In the genomic region with DNA sequence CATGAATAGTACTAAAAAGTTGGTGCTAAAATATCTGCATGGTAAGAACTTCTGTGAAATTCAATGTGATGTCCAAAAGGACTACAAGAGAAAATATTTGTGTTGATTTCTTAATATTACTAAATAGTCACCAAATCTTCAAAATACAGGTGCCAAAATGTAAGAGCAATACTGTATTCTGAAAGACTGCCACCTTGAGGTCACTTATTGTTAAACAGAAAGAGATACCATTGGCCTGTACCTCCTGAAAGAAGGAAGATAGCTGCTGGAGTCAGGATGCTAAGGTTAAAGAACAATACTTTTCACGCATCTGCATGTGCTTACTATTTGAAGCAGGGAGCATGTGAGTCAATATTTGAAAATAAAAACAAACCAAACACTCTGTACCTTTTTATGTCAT, we compare ENCODE assay signal across 10 cellular contexts.
A peak's percentile ranks its signal among the peaks of the same experiment; 100 is the strongest.
DNase-seq lines count a peak whose midpoint lies in the region; ATAC-seq and TF ChIP-seq lines count a peak whose summit lies in the region.
"Had no signal": no experiment of that assay in that cellular context is flagged by ENCODE, and none has a peak within 500 bp of the region (broad histone marks: within the 10 kb centered on the region; RNA-seq: fewer than 3 reads in every experiment).

No MANE protein-coding gene starts in this region.

- no peaks in the 10 kb centered on the region for H3K4me1 Mint-ChIP-seq in activated T-cell treated with anti-CD3 and anti-CD28 coated beads, Interleukin-2, amount 50 U/mL, for 24 hours (ENCODE audit: low read depth)
- no peaks in the 10 kb centered on the region for H3K4me1 Mint-ChIP-seq in effector memory CD8-positive, alpha-beta T cell (ENCODE audit: low read depth in 2 of 2)
- H3K4me1 Mint-ChIP-seq: IgD-negative memory B cell had no signal

- H3K4me1 ChIP-seq in GM23248 (ENCODE audit: insufficient read depth) (no peaks in the 10 kb centered on the region), PC-3 (ENCODE audit: insufficient read depth, low read length) (no peaks in the 10 kb centered on the region), hepatocyte (ENCODE audit: insufficient read depth) (no peaks in the 10 kb centered on the region)
- H3K4me1 ChIP-seq: SJSA1 had no signal

- CTCF ChIA-PET in PC-3 (lab: Charles Lee): no interaction called here

- POLR2A ChIA-PET in PC-3 (lab: Charles Lee; ENCODE audit: unreplicated experiment): no interaction called here

- no peaks in the 10 kb centered on the region for H3K36me3 Mint-ChIP-seq in activated T-cell treated with anti-CD3 and anti-CD28 coated beads, Interleukin-2, amount 50 U/mL, for 24 hours (ENCODE audit: low read depth)
- H3K36me3 Mint-ChIP-seq in effector memory CD8-positive, alpha-beta T cell (ENCODE audit: insufficient read depth): no peaks in the 10 kb centered on the region
- H3K36me3 Mint-ChIP-seq: IgD-negative memory B cell had no signal

- H3K27me3 Mint-ChIP-seq in activated T-cell treated with anti-CD3 and anti-CD28 coated beads, Interleukin-2, amount 50 U/mL, for 24 hours: no peaks in the 10 kb centered on the region
- no peaks in the 10 kb centered on the region for H3K27me3 Mint-ChIP-seq in effector memory CD8-positive, alpha-beta T cell
- H3K27me3 Mint-ChIP-seq: IgD-negative memory B cell had no signal

- no peak overlapping the region for H3K4me3 Mint-ChIP-seq in activated T-cell treated with anti-CD3 and anti-CD28 coated beads, Interleukin-2, amount 50 U/mL, for 24 hours
- no peak overlapping the region for H3K4me3 Mint-ChIP-seq in effector memory CD8-positive, alpha-beta T cell
- H3K4me3 Mint-ChIP-seq: IgD-negative memory B cell had no signal

- H3K27me3 ChIP-seq in GM23248 (replicated peaks; ENCODE audit: insufficient read depth): no peaks in the 10 kb centered on the region
- H3K27me3 ChIP-seq in PC-3 (ENCODE audit: low read length): no peaks in the 10 kb centered on the region
- H3K27me3 ChIP-seq in hepatocyte: no peaks in the 10 kb centered on the region
- H3K27me3 ChIP-seq: SJSA1 had no signal

- H3K4me2 ChIP-seq in GM23248 (ENCODE audit: unreplicated experiment): no peak overlapping the region
- H3K4me2 ChIP-seq in PC-3 (ENCODE audit: low read length): no peak overlapping the region
- H3K4me2 ChIP-seq in hepatocyte: no peak overlapping the region

- H3K27ac ChIP-seq in GM23248: no peak overlapping the region
- no peak overlapping the region for H3K27ac ChIP-seq in PC-3 (ENCODE audit: low read length)
- H3K27ac ChIP-seq in hepatocyte: no peak overlapping the region
- H3K27ac ChIP-seq: SJSA1 had no signal

- no peaks in the 10 kb centered on the region for H3K79me2 ChIP-seq in GM23248 (ENCODE audit: insufficient read depth)
- no peaks in the 10 kb centered on the region for H3K79me2 ChIP-seq in PC-3 (ENCODE audit: low read length)
- H3K79me2 ChIP-seq in hepatocyte: no peaks in the 10 kb centered on the region

- peak; percentile 71 for DNase-seq in DMS53 (lab: John Stamatoyannopoulos, UW)
- peak; percentile 33 for DNase-seq in GM23248
- no peak for DNase-seq in PC-3
- peak; percentile 5 for DNase-seq in hepatocyte (ENCODE audit: low spot score)
- DNase-seq in activated CD4-positive, alpha-beta T cell treated with anti-CD3 and anti-CD28 coated beads for 4 hours: no peak
- DNase-seq in activated T-cell treated with anti-CD3 and anti-CD28 coated beads, Interleukin-2, amount 50 U/mL, for 24 hours: no peak
- no peak for DNase-seq in effector memory CD8-positive, alpha-beta T cell

- ATAC-seq in PC-3: no peak
- ATAC-seq in GM21390 (IDR thresholded peaks at IDR 0.05; ENCODE audit: unreplicated experiment): no peak
- no peak for ATAC-seq in effector memory CD8-positive, alpha-beta T cell (replicated peaks)

- H3K36me3 ChIP-seq in GM23248 (ENCODE audit: low read depth): no peaks in the 10 kb centered on the region
- no peaks in the 10 kb centered on the region for H3K36me3 ChIP-seq in PC-3 (ENCODE audit: low read depth, low read length)
- no peaks in the 10 kb centered on the region for H3K36me3 ChIP-seq in hepatocyte (replicated peaks; ENCODE audit: insufficient read depth, low read depth)
- H3K36me3 ChIP-seq: SJSA1 had no signal

- 33 to 41% methylated on average over 1 of the region's 1 CpG for WGBS in GM23248 (ENCODE audit: low coverage in 1 of 2, low lambda C conversion rate in 2 of 2, missing lambda C conversion rate in 2 of 2), 2 experiments
- 77% methylated on average over 1 of the region's 1 CpG for WGBS in hepatocyte (ENCODE audit: low lambda C conversion rate, missing lambda C conversion rate)

- in situ Hi-C loops in GM23248 (cut with MboI): no loop called here

- H2AFZ ChIP-seq in GM23248: no peak overlapping the region
- no peak overlapping the region for H2AFZ ChIP-seq in PC-3 (ENCODE audit: low read length)
- H2AFZ ChIP-seq in hepatocyte: no peak overlapping the region

- peaks cover 11% of the 10 kb centered on the region for H3K9me3 Mint-ChIP-seq in activated T-cell treated with anti-CD3 and anti-CD28 coated beads, Interleukin-2, amount 50 U/mL, for 24 hours
- peaks cover 3 to 11% of the 10 kb centered on the region in 2 donors for H3K9me3 Mint-ChIP-seq in effector memory CD8-positive, alpha-beta T cell

- no peak overlapping the region for H3K4me3 ChIP-seq in GM23248
- no peak overlapping the region for H3K4me3 ChIP-seq in PC-3 (ENCODE audit: low read length)
- no peak overlapping the region for H3K4me3 ChIP-seq in hepatocyte
- H3K4me3 ChIP-seq: SJSA1 had no signal

- H3K9me3 ChIP-seq in GM23248 (ENCODE audit: low read depth) (no peaks in the 10 kb centered on the region), PC-3 (ENCODE audit: low read length) (peaks cover 14% of the 10 kb centered on the region), hepatocyte (ENCODE audit: low read depth) (no peaks in the 10 kb centered on the region)
- H3K9me3 ChIP-seq: SJSA1 had no signal

- H3F3A ChIP-seq in GM23248 (ENCODE audit: insufficient read depth) (no peaks in the 10 kb centered on the region), PC-3 (ENCODE audit: low read length, unreplicated experiment) (no peaks in the 10 kb centered on the region)

- no peaks in the 10 kb centered on the region for H3K9me2 ChIP-seq in GM23248 (ENCODE audit: insufficient read depth)
- no peaks in the 10 kb centered on the region for H3K9me2 ChIP-seq in PC-3 (replicated peaks; ENCODE audit: low read length)
- H3K9me2 ChIP-seq in hepatocyte (replicated peaks; ENCODE audit: insufficient read depth): no peaks in the 10 kb centered on the region

- H4K20me1 ChIP-seq in GM23248 (ENCODE audit: insufficient read depth) (no peaks in the 10 kb centered on the region), PC-3 (ENCODE audit: low read length) (no peaks in the 10 kb centered on the region), hepatocyte (ENCODE audit: insufficient read depth, poor library complexity, severe bottlenecking) (no peaks in the 10 kb centered on the region)

- no TSS peak for BruUV-seq in PC-3 (replicated peaks; lab: Mats Ljungman, UMichigan)

- intact Hi-C loops in PC-3 (cut with micrococcal nuclease): no loop called here

- H3K9ac ChIP-seq in GM23248: no peak overlapping the region
- H3K9ac ChIP-seq in PC-3 (ENCODE audit: low read length): no peak overlapping the region

- peak; percentile 49 for TF ChIP-seq CTCF in PC-3 (conservative IDR thresholded peaks at IDR 0.05; ENCODE audit: low read depth, low read length)
- TF ChIP-seq CTCF in hepatocyte (IDR thresholded peaks at IDR 0.05; ENCODE audit: poor library complexity): peak; percentile 37

- H3K27ac Mint-ChIP-seq in activated T-cell treated with anti-CD3 and anti-CD28 coated beads, Interleukin-2, amount 50 U/mL, for 24 hours: no peak overlapping the region
- H3K27ac Mint-ChIP-seq in effector memory CD8-positive, alpha-beta T cell: no peak overlapping the region
- H3K27ac Mint-ChIP-seq: IgD-negative memory B cell had no signal

Comparison
In these comparisons a context has a peak if more than half of its experiments do, and no peak if none do; other contexts are left out.
1. DNase-seq: peak in DMS53 (single experiment), GM23248 (single experiment) and hepatocyte (single experiment); none in PC-3 (single experiment), activated CD4-positive, alpha-beta T cell treated with anti-CD3 and anti-CD28 coated beads for 4 hours (0 of 2), activated T-cell treated with anti-CD3 and anti-CD28 coated beads, Interleukin-2, amount 50 U/mL, for 24 hours (single experiment) and effector memory CD8-positive, alpha-beta T cell (0 of 3).